In the genomic region with DNA sequence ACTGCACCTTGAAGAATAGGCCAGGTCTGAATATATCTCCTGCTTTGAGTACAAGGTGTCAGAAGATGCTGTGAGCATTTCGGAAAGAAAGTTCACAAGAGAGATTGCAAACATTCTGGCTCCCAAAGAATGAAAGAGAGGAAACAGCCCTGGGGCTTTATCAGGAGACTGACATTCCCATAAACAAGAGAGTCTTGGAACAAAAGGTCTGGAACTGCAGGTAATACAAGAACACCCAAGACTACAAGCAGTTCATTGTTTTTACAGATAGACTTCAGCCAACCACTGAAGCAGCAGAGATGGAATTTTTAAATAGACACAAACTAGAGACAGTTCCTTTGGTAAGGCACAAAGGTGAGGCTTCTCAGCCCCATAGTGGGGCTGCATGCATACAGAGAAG, we compare ENCODE assay signal across 19 cellular contexts. TPM values are rescaled to one million over a fixed set of nuclear protein-coding genes. Genes with fewer than 3 reads are reported as not detected.
DNase-seq lines count a peak whose midpoint lies in the region; ATAC-seq, FAIRE-seq and TF ChIP-seq lines count a peak whose summit lies in the region.
"Had no signal": no experiment of that assay in that cellular context is flagged by ENCODE, and none has a peak within 500 bp of the region (broad histone marks: within the 10 kb centered on the region; RNA-seq: fewer than 3 reads in every experiment).

No MANE protein-coding gene starts in this region.

- in situ Hi-C loops in mammary epithelial cell (cut with MboI; ENCODE audit: low sequenced_read_pairs in 2 of 2): no loop called here

- 19% methylated on average over 1 of the region's 1 CpG for WGBS in mammary epithelial cell (ENCODE audit: low coverage, missing lambda C conversion rate)
- WGBS in hepatocyte (ENCODE audit: low lambda C conversion rate, missing lambda C conversion rate): 48% methylated on average over 1 of the region's 1 CpG
- 28 to 32% methylated on average over 1 of the region's 1 CpG for WGBS in pancreas, 2 donors
- 44% methylated on average over 1 of the region's 1 CpG for WGBS in suprapubic skin

- peaks cover 0 to 5% of the 10 kb centered on the region in 2 donors for H3K4me1 ChIP-seq in breast epithelium
- H3K4me1 ChIP-seq in mammary epithelial cell (ENCODE audit: insufficient read depth, low read length): peaks cover 5% of the 10 kb centered on the region
- H3K4me1 ChIP-seq in hepatocyte (ENCODE audit: insufficient read depth): peaks cover 27% of the 10 kb centered on the region
- H3K4me1 ChIP-seq in pancreas: peaks cover 21 to 35% (median 33%) of the 10 kb centered on the region in 3 donors
- H3K4me1 ChIP-seq in suprapubic skin: peaks cover 11% of the 10 kb centered on the region
- H3K4me1 ChIP-seq: A549 had no signal

- ATAC-seq in pancreas (peak in 2 of 4 donors; percentile 24 to 53), GM21381 (IDR thresholded peaks at IDR 0.05; ENCODE audit: unreplicated experiment) (no peak)
- ATAC-seq: A549, GM12878 had no signal

- no peaks in the 10 kb centered on the region for H3K9me2 ChIP-seq in hepatocyte (replicated peaks; ENCODE audit: insufficient read depth)

- H3K36me3 Mint-ChIP-seq in T-helper 2 cell treated with Interferon-gamma antibody and Interleukin-4, amounts not matched to agents 5 μg/mL and 100 μg/mL, for 36 hours (ENCODE audit: low read depth): no peaks in the 10 kb centered on the region

- CTCF ChIA-PET in mammary epithelial cell (lab: Charles Lee; ENCODE audit: low non-redundant PET): no interaction called here

- TF ChIP-seq POLR2A in breast epithelium (IDR thresholded peaks at IDR 0.05) (no peak), suprapubic skin (IDR thresholded peaks at IDR 0.05) (no peak)

- peaks cover 14% of the 10 kb centered on the region for H3K27me3 Mint-ChIP-seq in T-helper 2 cell treated with Interferon-gamma antibody and Interleukin-4, amounts not matched to agents 5 μg/mL and 100 μg/mL, for 36 hours (ENCODE audit: low read depth)

- H3K79me2 ChIP-seq in mammary epithelial cell (ENCODE audit: insufficient read depth, low read length): no peaks in the 10 kb centered on the region
- peaks cover 78% of the 10 kb centered on the region for H3K79me2 ChIP-seq in hepatocyte

- no TSS peak for BruUV-seq in mammary epithelial cell (replicated peaks; lab: Mats Ljungman, UMichigan)

- dilution Hi-C loops in mammary epithelial cell (cut with HindIII; ENCODE audit: low sequenced_read_pairs): no loop called here

- no peak for TF ChIP-seq CTCF in breast epithelium (IDR thresholded peaks at IDR 0.05)
- TF ChIP-seq CTCF in mammary epithelial cell (conservative IDR thresholded peaks at IDR 0.05 in 1 of 2, IDR thresholded peaks at IDR 0.05 in 1 of 2; ENCODE audit: extremely low read depth in 1 of 2, insufficient read depth in 1 of 2, low read depth in 1 of 2, low read length in 2 of 2): no peak
- no peak for TF ChIP-seq CTCF in hepatocyte (IDR thresholded peaks at IDR 0.05; ENCODE audit: poor library complexity)
- no peak for TF ChIP-seq CTCF in pancreas (IDR thresholded peaks at IDR 0.05)
- no peak for TF ChIP-seq CTCF in suprapubic skin (IDR thresholded peaks at IDR 0.05)

- no peaks in the 10 kb centered on the region for H3K9me3 Mint-ChIP-seq in T-helper 2 cell treated with Interferon-gamma antibody and Interleukin-4, amounts not matched to agents 5 μg/mL and 100 μg/mL, for 36 hours
- H3K9me3 Mint-ChIP-seq: CD4-positive, alpha-beta T cell; H9 had no signal

- H3K9me3 ChIP-seq in breast epithelium (no peaks in the 10 kb centered on the region), mammary epithelial cell (replicated peaks; ENCODE audit: insufficient read depth, low read length) (no peaks in the 10 kb centered on the region), hepatocyte (ENCODE audit: low read depth) (no peaks in the 10 kb centered on the region), pancreas (no peaks in the 10 kb centered on the region), suprapubic skin (no peaks in the 10 kb centered on the region)
- H3K9me3 ChIP-seq: A549 had no signal

- H3K4me3 ChIP-seq in breast epithelium (no peak overlapping the region), mammary epithelial cell (replicated peaks in 1 of 3; ENCODE audit: insufficient read depth in 1 of 3, low read depth in 2 of 3, low read length in 3 of 3) (no peak overlapping the region), hepatocyte (no peak overlapping the region), pancreas (no peak overlapping the region), suprapubic skin (no peak overlapping the region)
- H3K4me3 ChIP-seq: A549, GM12878 had no signal

- H4K20me1 ChIP-seq in mammary epithelial cell (ENCODE audit: insufficient read depth, low read length) (no peaks in the 10 kb centered on the region), hepatocyte (ENCODE audit: insufficient read depth, poor library complexity, severe bottlenecking) (no peaks in the 10 kb centered on the region)

- intact Hi-C loops in breast epithelium (cut with DNase I; ENCODE audit: low total_unique reads): no loop called here
- intact Hi-C loops in mammary epithelial cell (cut with micrococcal nuclease): no loop called here
- intact Hi-C loops in pancreas (cut with DNase I): loop anchor here in 1 of 3 donors (10.0 kb wide), 1 partner anchor 165 kb away; no protein-coding TSS in a partner anchor

- H2AFZ ChIP-seq in mammary epithelial cell (ENCODE audit: low read depth, low read length) (no peak overlapping the region), hepatocyte (no peak overlapping the region)

- DNase-seq in breast epithelium (ENCODE audit: low spot score in 2 of 2) (no peak), mammary epithelial cell (no peak), hepatocyte (ENCODE audit: low spot score) (no peak), pancreas (no peak), suprapubic skin (ENCODE audit: low spot score in 2 of 2) (peak in 1 of 2 donors; percentile 7)
- DNase-seq in T-helper 2 cell treated with Interferon-gamma antibody and Interleukin-4, amounts not matched to agents 5 μg/mL and 100 μg/mL, for 36 hours (ENCODE audit: low spot score): no peak
- DNase-seq in stimulated activated CD4-positive, alpha-beta T cell treated with anti-CD3 and anti-CD28 coated beads, Interleukin-1b, Interleukin-23, amount 100 ng/mL, for 48 hours: no peak
- DNase-seq: AML-193; Calu3; CD4-positive, alpha-beta T cell; DMS79 treated with DMSO at 0.1 percent for 48 hours; H9 had no signal

- FAIRE-seq in pancreas (lab: Jason Lieb, UNC): no peak
- FAIRE-seq: A549, GM12878, H1 had no signal

- H3K4me2 ChIP-seq in mammary epithelial cell (ENCODE audit: insufficient read depth, low read depth, low read length) (no peak overlapping the region), hepatocyte (peak overlapping the region; percentile 54)
- H3K4me2 ChIP-seq: A549 had no signal

- peaks cover 0 to 8% of the 10 kb centered on the region in 2 donors for H3K27me3 ChIP-seq in breast epithelium
- H3K27me3 ChIP-seq in mammary epithelial cell (ENCODE audit: insufficient read depth, low read length): no peaks in the 10 kb centered on the region
- no peaks in the 10 kb centered on the region for H3K27me3 ChIP-seq in hepatocyte
- no peaks in the 10 kb centered on the region for H3K27me3 ChIP-seq in pancreas
- H3K27me3 ChIP-seq in suprapubic skin: no peaks in the 10 kb centered on the region

- H3K4me1 Mint-ChIP-seq in T-helper 2 cell treated with Interferon-gamma antibody and Interleukin-4, amounts not matched to agents 5 μg/mL and 100 μg/mL, for 36 hours (ENCODE audit: low read depth): no peaks in the 10 kb centered on the region
- H3K4me1 Mint-ChIP-seq: H9 had no signal

- no peak for TF ChIP-seq EP300 in suprapubic skin (IDR thresholded peaks at IDR 0.05)

- no peak overlapping the region for H3K9ac ChIP-seq in mammary epithelial cell (ENCODE audit: insufficient read depth, low read length)

- no peaks in the 10 kb centered on the region for H3K36me3 ChIP-seq in breast epithelium
- H3K36me3 ChIP-seq in mammary epithelial cell (ENCODE audit: insufficient read depth, low read length): no peaks in the 10 kb centered on the region
- H3K36me3 ChIP-seq in hepatocyte (replicated peaks; ENCODE audit: insufficient read depth, low read depth): no peaks in the 10 kb centered on the region
- no peaks in the 10 kb centered on the region for H3K36me3 ChIP-seq in pancreas
- no peaks in the 10 kb centered on the region for H3K36me3 ChIP-seq in suprapubic skin

- H3K27ac ChIP-seq in breast epithelium (peak overlapping the region; percentile 45 to 59), mammary epithelial cell (ENCODE audit: insufficient read depth, low read depth, low read length) (no peak overlapping the region), hepatocyte (peak overlapping the region; percentile 67), pancreas (peak overlapping the region in 3 of 4 donors; percentile 5 to 40 (median 33)), suprapubic skin (peak overlapping the region; percentile 71)
- H3K27ac ChIP-seq: 22Rv1, A549, C4-2B had no signal

- no peak overlapping the region for H3K4me3 Mint-ChIP-seq in T-helper 2 cell treated with Interferon-gamma antibody and Interleukin-4, amounts not matched to agents 5 μg/mL and 100 μg/mL, for 36 hours
- H3K4me3 Mint-ChIP-seq: CD4-positive, alpha-beta T cell; H9 had no signal

- no peak overlapping the region for H3K27ac Mint-ChIP-seq in T-helper 2 cell treated with Interferon-gamma antibody and Interleukin-4, amounts not matched to agents 5 μg/mL and 100 μg/mL, for 36 hours
- H3K27ac Mint-ChIP-seq: CD4-positive, alpha-beta T cell; H9 had no signal

RNA-seq across cellular contexts. Expression of a gene that starts 14.4 kb away (rescaled TPM):
- total RNA-seq in breast epithelium (1 to 10 TPM in 2 of 3 donors, not detected in 1; 4.5 to 8.8 TPM), mammary epithelial cell (1 to 10 TPM; 1.3 to 2.4 TPM), hepatocyte (75.6 and 76.7 TPM in 2 replicates), pancreas (10 to 100 TPM in 5 of 6 donors, 1 to 10 TPM in 1; 8.0 to 66.9 (median 14.3) TPM), suprapubic skin (10 to 100 TPM in 1 of 4 donors, 1 to 10 TPM in 3; 2.7 to 10.6 (median 4.0) TPM)
- polyA plus RNA-seq in mammary epithelial cell (3.2 TPM), hepatocyte (63.5 and 91.1 TPM in 2 replicates), pancreas (10 to 100 TPM; 33.1 to 34.4 TPM)
- not detected for polyA minus RNA-seq in mammary epithelial cell
- total RNA-seq: CD4-positive, alpha-beta T cell; GM12878; H1; H9 had no signal
- polyA plus RNA-seq: GM12878, H1 had no signal

RNA-seq across cellular contexts. Expression of a gene that starts 38.2 kb away (rescaled TPM):
- total RNA-seq in breast epithelium: 10 to 100 TPM in 1 of 3 donors, 1 to 10 TPM in 1, under 1 TPM in 1; 0.16 to 11.7 (median 6.9) TPM
- total RNA-seq in mammary epithelial cell: 10 to 100 TPM; 19.7 to 21.5 TPM
- 10.6 TPM for polyA plus RNA-seq in mammary epithelial cell
- 30.8 TPM for polyA minus RNA-seq in mammary epithelial cell
- total RNA-seq in hepatocyte: not detected in 2 replicates
- 0.04 TPM in 1 of 2 replicates, not detected in the other for polyA plus RNA-seq in hepatocyte
- total RNA-seq in pancreas: 10 to 100 TPM in 1 of 6 donors, 1 to 10 TPM in 5; 4.4 to 13.3 (median 7.1) TPM
- polyA plus RNA-seq in pancreas: 1 to 10 TPM; 2.5 TPM
- total RNA-seq in suprapubic skin: 10 to 100 TPM; 21.5 to 34.6 (median 28.3) TPM
- total RNA-seq: G401, H1, H9 had no signal
